In genomic region chr10:7700577-7701125, GRCh38 we compare ENCODE assay signal across 25 cellular contexts. TPM values are rescaled to one million over a fixed set of nuclear protein-coding genes. Genes with fewer than 3 reads are reported as not detected.
DNase-seq lines count a peak whose midpoint lies in the region; ATAC-seq, FAIRE-seq and TF ChIP-seq lines count a peak whose summit lies in the region.
"Had no signal": no experiment of that assay in that cellular context is flagged by ENCODE, and none has a peak within 500 bp of the region (broad histone marks: within the 10 kb centered on the region; RNA-seq: fewer than 3 reads in every experiment).

No MANE protein-coding gene starts in this region.

- no peak for TF ChIP-seq POLR2A in A549 (IDR thresholded peaks at IDR 0.05; ENCODE audit: low read length)
- TF ChIP-seq POLR2A in H54 (IDR thresholded peaks at IDR 0.05; ENCODE audit: low read depth, low read length), result no peak

- no peak for FAIRE-seq in A549 (lab: Jason Lieb, UNC)
- FAIRE-seq in H54 (lab: Jason Lieb, UNC), result no peak
- FAIRE-seq: keratinocyte had no signal

- WGBS in A549 (ENCODE audit: missing lambda C conversion rate), result 4% methylated on average over 2 of the region's 2 CpGs
- 29% methylated on average over 2 of the region's 2 CpGs for WGBS in liver

- CTCF ChIA-PET in A549 (lab: Yijun Ruan, JAX), result interaction anchor here (0.9 to 3.8 kb wide), 4 partner anchors 10 to 175 kb away, joined by 3 to 37 read pairs (median 6); no protein-coding TSS in a partner anchor

- no peaks in the 10 kb centered on the region for H3K27me3 ChIP-seq in liver (ENCODE audit: control insufficient read depth in 4 of 4, insufficient read depth in 4 of 4, low read length in 3 of 4)
- H3K27me3 ChIP-seq: neural progenitor cell had no signal

- no peak for TF ChIP-seq CTCF in A549 (IDR thresholded peaks at IDR 0.05)
- no peak for TF ChIP-seq CTCF in epithelial cell of esophagus (IDR thresholded peaks at IDR 0.05; ENCODE audit: insufficient read depth, low read depth, low read length, missing control alignments)
- no peak for TF ChIP-seq CTCF in liver (IDR thresholded peaks at IDR 0.05; ENCODE audit: low read depth, low read length, missing input control)

- H3K27ac ChIP-seq in A549 (peak overlapping the region; percentile 71), liver (ENCODE audit: low read depth in 1 of 2, low read length in 2 of 2) (peak overlapping the region in 1 of 2 donors; percentile 16)
- H3K27ac ChIP-seq: heart left ventricle, neural progenitor cell had no signal

- DNase-seq in A549 (ENCODE audit: low read depth in 1 of 2, low spot score in 1 of 2) (peak; percentile 26 to 76), M059J (ENCODE audit: low read depth) (peak; percentile 38), epithelial cell of esophagus (ENCODE audit: low read depth) (peak; percentile 21), COR-L47 (lab: John Stamatoyannopoulos, UW) (no peak), NCI-H1436 treated with DMSO at 0.1 percent for 48 hours (lab: John Stamatoyannopoulos, UW) (no peak), H54 (ENCODE audit: insufficient read length, low spot score) (no peak), SHP77 treated with DMSO at 0.1 percent for 48 hours (lab: John Stamatoyannopoulos, UW) (no peak)
- DNase-seq: activated T-cell treated with anti-CD3 and anti-CD28 coated beads, Interleukin-2, amount 50 U/mL, for 72 hours; C1 segment of cervical spinal cord; heart left ventricle; Karpas-422; midbrain; NCI-H1436; NCI-H2171 treated with DMSO at 0.1 percent for 48 hours; retina; SK-N-SH; T-helper 9 cell had no signal

- H3K4me1 ChIP-seq in A549, result peaks cover 17% of the 10 kb centered on the region; the same call in 2 of the 3 replicates
- peaks cover 6 to 57% (median 41%) of the 10 kb centered on the region in 4 donors for H3K4me1 ChIP-seq in liver (ENCODE audit: control insufficient read depth in 4 of 4, insufficient read depth in 4 of 4, low read length in 3 of 4)
- H3K4me1 ChIP-seq: neural progenitor cell had no signal

- H3K9me3 ChIP-seq in A549 (no peaks in the 10 kb centered on the region), liver (ENCODE audit: control insufficient read depth in 4 of 4, low read length in 3 of 4) (no peaks in the 10 kb centered on the region)
- H3K9me3 ChIP-seq: heart left ventricle, SK-N-SH had no signal

- no peak overlapping the region for H3K4me3 ChIP-seq in A549
- no peak overlapping the region for H3K4me3 ChIP-seq in epithelial cell of esophagus (ENCODE audit: low read length)
- H3K4me3 ChIP-seq in liver (ENCODE audit: low read depth in 1 of 3, low read length in 3 of 3), result no peak overlapping the region
- H3K4me3 ChIP-seq: heart left ventricle, neural progenitor cell had no signal

- peak overlapping the region; percentile 49 for H3K4me2 ChIP-seq in A549
- H3K4me2 ChIP-seq: neural progenitor cell, SK-N-SH had no signal

- TF ChIP-seq RAD21 in A549 (conservative IDR thresholded peaks at IDR 0.05 in 1 of 2, IDR thresholded peaks at IDR 0.05 in 1 of 2), result no peak
- TF ChIP-seq RAD21 in liver (IDR thresholded peaks at IDR 0.05), result peak in 1 of 2 donors; percentile 35

- peak; percentile 74 to 84; a peak in 5 of 6 replicates for ATAC-seq in A549
- ATAC-seq: activated T-cell treated with anti-CD3 and anti-CD28 coated beads, Interleukin-2, amount 50 U/mL, for 72 hours; esophagus mucosa; heart left ventricle; stimulated activated effector memory CD8-positive, alpha-beta T cell treated with anti-CD3 and anti-CD28 coated beads, Interleukin-12 subunit alpha, Interleukin-12 subunit beta, amount 100 ng/mL, for 72 hours had no signal

- H3K9ac ChIP-seq in liver (ENCODE audit: low read depth in 1 of 2, low read length in 2 of 2), result no peak overlapping the region
- H3K9ac ChIP-seq: neural progenitor cell, SK-N-SH had no signal

- peak; percentile 48 to 56; a peak in 3 of 5 replicates for TF ChIP-seq EP300 in A549 (IDR thresholded peaks at IDR 0.05)

- POLR2A ChIA-PET in A549 (lab: Yijun Ruan, JAX), result interaction anchor here (0.8 to 1.2 kb wide), 3 partner anchors 53 to 117 kb away, joined by 3 to 4 read pairs (median 3); partner anchors contain the start of genes ATP5F1C, KIN and TAF3

- no peaks in the 10 kb centered on the region for H3K36me3 ChIP-seq in liver (ENCODE audit: control insufficient read depth in 4 of 4, insufficient read depth in 3 of 4, low read depth in 1 of 4, low read length in 3 of 4)
- H3K36me3 ChIP-seq: heart left ventricle, neural progenitor cell had no signal

TF ChIP-seq in A549, 52 proteins besides CTCF, POLR2A, EP300 and RAD21 (continues in another document):
- TF ChIP-seq POLR2AphosphoS2 (conservative IDR thresholded peaks at IDR 0.05; ENCODE audit: low read length), result no peak
- TF ChIP-seq MAZ (IDR thresholded peaks at IDR 0.05; ENCODE audit: borderline replicate concordance, low read depth, low read length), result no peak
- no peak for TF ChIP-seq E2F6 (IDR thresholded peaks at IDR 0.05; ENCODE audit: borderline replicate concordance, low read depth)
- TF ChIP-seq CHD2 (IDR thresholded peaks at IDR 0.05; ENCODE audit: low read length, partially characterized antibody), result no peak
- TF ChIP-seq HDAC2 (IDR thresholded peaks at IDR 0.05), result no peak
- no peak for TF ChIP-seq BCL3 (IDR thresholded peaks at IDR 0.05)
- no peak for TF ChIP-seq FOSL2 (IDR thresholded peaks at IDR 0.05)
- TF ChIP-seq FOSL2 (CRISPR knock-in tag; IDR thresholded peaks at IDR 0.05), result peak; percentile 51
- peak; percentile 85; the same call in 1 of the 2 replicates for TF ChIP-seq ESRRA (IDR thresholded peaks at IDR 0.05; ENCODE audit: borderline replicate concordance, low read length)
- TF ChIP-seq CEBPB (IDR thresholded peaks at IDR 0.05), result peak; percentile 43 to 55; a peak in 1 of 4 replicates

TF ChIP-seq in liver, 16 proteins besides CTCF, POLR2A, EP300 and RAD21 (continues in another document):
- TF ChIP-seq MAX (IDR thresholded peaks at IDR 0.05) (peak; percentile 71), FOXA2 (IDR thresholded peaks at IDR 0.05) (peak; percentile 22), HNF4A (conservative IDR thresholded peaks at IDR 0.05) (peak; percentile 92 to 95), RXRA (IDR thresholded peaks at IDR 0.05) (peak; percentile 88), TAF1 (conservative IDR thresholded peaks at IDR 0.05) (peak; percentile 19), GABPA (IDR thresholded peaks at IDR 0.05 in 1 of 2, conservative IDR thresholded peaks at IDR 0.05 in 1 of 2) (no peak), FOXA1 (IDR thresholded peaks at IDR 0.05) (no peak), ZBTB33 (IDR thresholded peaks at IDR 0.05) (peak; percentile 68)

RNA-seq across cellular contexts. Expression of gene ITIH2, which starts 2.5 kb away (rescaled TPM):
- 0.54 and 0.83 TPM in 2 replicates for polyA plus RNA-seq in A549 (2011; rRNA removed)
- polyA plus RNA-seq in A549 (2012; cell fraction: cytosol; rRNA removed), result 0.03 TPM in 2 replicates
- polyA plus RNA-seq in A549 (2012; cell fraction: nucleus; rRNA removed), result 0.05 TPM in 2 replicates
- 0.31 to 0.34 TPM (median 0.32 TPM) in 3 replicates for polyA plus RNA-seq in A549 (2017; fragmentation: RNase III; extraction: RNeasy Plus Mini Kit Qiagen cat#74134 plus additional on column Dnase treatment)
- polyA minus RNA-seq in A549 (2011; rRNA and poly(A)+ RNA removed), result 0.34 and 0.66 TPM in 2 replicates
- total RNA-seq in M059J (2014; rRNA removed; shearing (Covaris generic)), result not detected in 2 replicates
- total RNA-seq in liver, result 1,000 to 10,000 TPM in 1 of 2 donors, 100 to 1,000 TPM in 1; 598 to 1,345 TPM
- polyA plus RNA-seq in liver, result 100 to 1,000 TPM; 261 to 467 TPM
- total RNA-seq: A673; activated T-cell treated with anti-CD3 and anti-CD28 coated beads, Interleukin-2, amount 50 U/mL, for 72 hours; dermis microvascular lymphatic vessel endothelial cell; esophagus mucosa; heart left ventricle; OCI-LY7 had no signal
- polyA plus RNA-seq: heart left ventricle, keratinocyte, SK-N-SH had no signal

RNA-seq across cellular contexts. Expression of gene ITIH5, which starts 33.9 kb away (rescaled TPM):
- polyA plus RNA-seq in A549 (2011; rRNA removed) (0.05 and 0.09 TPM in 2 replicates), A549 (2017; fragmentation: RNase III; extraction: RNeasy Plus Mini Kit Qiagen cat#74134 plus additional on column Dnase treatment) (0.03 to 0.05 TPM (median 0.05 TPM) in 3 replicates), liver (under 1 TPM; 0.60 to 0.71 TPM)
- 0.01 and 0.03 TPM in 2 replicates for polyA plus RNA-seq in A549 (2012; cell fraction: cytosol; rRNA removed)
- polyA plus RNA-seq in A549 (2012; cell fraction: nucleus; rRNA removed), result 0.04 and 0.17 TPM in 2 replicates
- 0.17 and 0.54 TPM in 2 replicates for polyA minus RNA-seq in A549 (2011; rRNA and poly(A)+ RNA removed)
- 0.64 and 2.1 TPM in 2 replicates for total RNA-seq in M059J (2014; rRNA removed; shearing (Covaris generic))
- 1 to 10 TPM; 1.3 TPM for total RNA-seq in liver
- total RNA-seq: A673; activated T-cell treated with anti-CD3 and anti-CD28 coated beads, Interleukin-2, amount 50 U/mL, for 72 hours; OCI-LY7 had no signal
- polyA plus RNA-seq: keratinocyte had no signal

Comparison
In these comparisons a context has a peak if more than half of its experiments do, and no peak if none do; other contexts are left out.
1. DNase-seq: peak in A549 (2 of 2), M059J (single experiment) and epithelial cell of esophagus (single experiment); none in COR-L47 (single experiment), NCI-H1436 treated with DMSO at 0.1 percent for 48 hours (single experiment), H54 (single experiment) and SHP77 treated with DMSO at 0.1 percent for 48 hours (single experiment).
2. RNA of gene ITIH2, which starts 2.5 kb away (total RNA-seq): 598 to 1,345 TPM in liver; not detected in M059J; every median in the first group is over 100 times any median in the second.